Comparison of ENCODE assay signal across 14 cellular contexts in genomic region chr5:168612996-168613395, GRCh38. TPM values are rescaled to one million over a fixed set of nuclear protein-coding genes. Genes with fewer than 3 reads are reported as not detected.
DNase-seq lines count a peak whose midpoint lies in the region; ATAC-seq and TF ChIP-seq lines count a peak whose summit lies in the region.
"Had no signal": no experiment of that assay in that cellular context is flagged by ENCODE, and none has a peak within 500 bp of the region (broad histone marks: within the 10 kb centered on the region; RNA-seq: fewer than 3 reads in every experiment).

No MANE protein-coding gene starts in this region.

- H3K36me3 Mint-ChIP-seq in mesothelial cell of epicardium = no peaks in the 10 kb centered on the region

- peaks cover 34% of the 10 kb centered on the region for H3K4me1 Mint-ChIP-seq in mesothelial cell of epicardium

- H3K36me3 ChIP-seq in body of pancreas (replicated peaks in 1 of 2; ENCODE audit: insufficient read depth in 1 of 2, low read depth in 2 of 2) = no peaks in the 10 kb centered on the region
- H3K36me3 ChIP-seq: BLaER1 had no signal

- H3K27ac ChIP-seq in body of pancreas = peak overlapping the region in 2 of 4 donors; percentile 33 to 34
- H3K27ac ChIP-seq: BLaER1 had no signal

- no peak overlapping the region for H3K4me3 ChIP-seq in body of pancreas
- H3K4me3 ChIP-seq: BLaER1 had no signal

- 11 to 16% methylated on average over 2 of the region's 2 CpGs for WGBS in body of pancreas, 2 donors

- peaks cover 10% of the 10 kb centered on the region for H3K4me1 ChIP-seq in body of pancreas
- H3K4me1 ChIP-seq: BLaER1 had no signal

- H3K27me3 Mint-ChIP-seq in mesothelial cell of epicardium (ENCODE audit: low read depth) = no peaks in the 10 kb centered on the region

- no peaks in the 10 kb centered on the region for H3K9me3 ChIP-seq in body of pancreas
- H3K9me3 ChIP-seq: BLaER1, SK-N-SH had no signal

- H3K4me3 Mint-ChIP-seq in mesothelial cell of epicardium = no peak overlapping the region

- no peak for TF ChIP-seq CTCF in body of pancreas (IDR thresholded peaks at IDR 0.05)
- TF ChIP-seq CTCF in mesothelial cell of epicardium (IDR thresholded peaks at IDR 0.05; ENCODE audit: unreplicated experiment) = no peak
- no peak for TF ChIP-seq CTCF in omental fat pad (IDR thresholded peaks at IDR 0.05)

- no peaks in the 10 kb centered on the region for H3K9me3 Mint-ChIP-seq in mesothelial cell of epicardium
- H3K9me3 Mint-ChIP-seq: activated T-helper 2 cell treated with anti-CD3 and anti-CD28 coated beads, Interferon-gamma antibody, Interleukin-2, Interleukin-4, amounts not matched to agents 10 μg/mL and 5 μg/mL and 100 μg/mL, durations not matched to agents 14 hours and 24 hours and 36 hours had no signal

- H3K27me3 ChIP-seq in body of pancreas = no peaks in the 10 kb centered on the region
- H3K27me3 ChIP-seq: BLaER1 had no signal

- DNase-seq in CD1c-positive myeloid dendritic cell (ENCODE audit: extremely low spot score) (peak; percentile 22), body of pancreas (peak in 1 of 4 donors; percentile 55), mesothelial cell of epicardium (ENCODE audit: low spot score in 2 of 2, unreplicated experiment in 2 of 2) (no peak), omental fat pad (ENCODE audit: low spot score) (no peak), anterior cingulate cortex (lab: John Stamatoyannopoulos, UW) (no peak), LoVo (ENCODE audit: low spot score) (no peak)
- DNase-seq: NCI-H2081 treated with DMSO at 0.1 percent for 48 hours; SK-N-SH; stimulated activated CD4-positive, alpha-beta T cell treated with anti-CD3 and anti-CD28 coated beads, Interleukin-4, amount 100 ng/mL, for 24 hours; stimulated activated naive CD4-positive, alpha-beta T cell treated with Interleukin-2 at 50 U/mL for 16 hours had no signal

- ATAC-seq in GM18867 (IDR thresholded peaks at IDR 0.05; ENCODE audit: unreplicated experiment) (peak; percentile 48), body of pancreas (peak; percentile 82), HG03139 (IDR thresholded peaks at IDR 0.05; ENCODE audit: unreplicated experiment) (no peak), omental fat pad (ENCODE audit: low FRiP score) (no peak)

- H3K27ac Mint-ChIP-seq in mesothelial cell of epicardium = peak overlapping the region; percentile 44
- H3K27ac Mint-ChIP-seq: activated T-helper 2 cell treated with anti-CD3 and anti-CD28 coated beads, Interferon-gamma antibody, Interleukin-2, Interleukin-4, amounts not matched to agents 10 μg/mL and 5 μg/mL and 100 μg/mL, durations not matched to agents 14 hours and 24 hours and 36 hours had no signal

- intact Hi-C loops in body of pancreas (cut with DNase I) = no loop called here

- TF ChIP-seq POLR2A in body of pancreas (IDR thresholded peaks at IDR 0.05) = no peak

RNA-seq across cellular contexts. Expression of gene PANK3, which starts 33.8 kb away (rescaled TPM):
- total RNA-seq in body of pancreas = 10 to 100 TPM; 14.5 to 18.7 TPM
- 88.3 to 94.5 TPM (median 90.7 TPM) in 3 replicates for total RNA-seq in mesothelial cell of epicardium
- 10 to 100 TPM; 22.5 to 39.9 (median 28.4) TPM for total RNA-seq in omental fat pad

Comparison
In these comparisons a context has a peak if more than half of its experiments do, and no peak if none do; other contexts are left out.
1. ATAC-seq: peak in GM18867 (single experiment) and body of pancreas (single experiment); none in HG03139 (single experiment) and omental fat pad (single experiment).